21 cellular contexts compared by ENCODE assay signal in genomic region chr16:57310801-57311200, GRCh38. TPM values are rescaled to one million over a fixed set of nuclear protein-coding genes. Genes with fewer than 3 reads are reported as not detected.
A peak's percentile ranks its signal among the peaks of the same experiment; 100 is the strongest.
DNase-seq lines count a peak whose midpoint lies in the region; ATAC-seq and TF ChIP-seq lines count a peak whose summit lies in the region.
"Had no signal": no experiment of that assay in that cellular context is flagged by ENCODE, and none has a peak within 500 bp of the region (broad histone marks: within the 10 kb centered on the region; RNA-seq: fewer than 3 reads in every experiment).

No MANE protein-coding gene starts in this region.

- H3K27ac Mint-ChIP-seq in chondrocyte (ENCODE audit: unreplicated experiment): no peak overlapping the region
- H3K27ac Mint-ChIP-seq in neural progenitor cell: peak overlapping the region; percentile 73

- ATAC-seq in left cardiac atrium (no peak), left ventricle myocardium superior (no peak), aorta (ENCODE audit: low FRiP score) (no peak), HG02798 (IDR thresholded peaks at IDR 0.05; ENCODE audit: poor library complexity, unreplicated experiment) (no peak)
- ATAC-seq: GM12878 had no signal

- H3K27ac ChIP-seq in neural progenitor cell (no peak overlapping the region), aorta (ENCODE audit: low read depth in 1 of 2, low read length in 2 of 2) (peak overlapping the region; percentile 20 to 92)
- H3K27ac ChIP-seq: Peyer's patch had no signal

- 3 to 8% methylated on average over 4 of the region's 4 CpGs for WGBS in aorta, 2 donors

- H3K4me3 ChIP-seq in neural progenitor cell: no peak overlapping the region
- no peak overlapping the region for H3K4me3 ChIP-seq in aorta (ENCODE audit: low read length in 2 of 2)
- H3K4me3 ChIP-seq: GM12878, Peyer's patch had no signal

- no peaks in the 10 kb centered on the region for H3F3A ChIP-seq in neural progenitor cell (ENCODE audit: low read depth)

- peaks cover 21% of the 10 kb centered on the region for H3K4me1 Mint-ChIP-seq in chondrocyte (ENCODE audit: low read depth)
- H3K4me1 Mint-ChIP-seq in neural progenitor cell: peaks cover 3% of the 10 kb centered on the region

- no peaks in the 10 kb centered on the region for H3K79me2 ChIP-seq in neural progenitor cell (ENCODE audit: low read depth)

- peak; percentile 27 for DNase-seq in left cardiac atrium
- DNase-seq in left ventricle myocardium superior: no peak
- DNase-seq in chondrocyte (ENCODE audit: low spot score): peak; percentile 68
- DNase-seq in neural progenitor cell (ENCODE audit: low spot score): no peak
- no peak for DNase-seq in aorta
- no peak for DNase-seq in NCI-H146 treated with DMSO at 0.1 percent for 48 hours (lab: John Stamatoyannopoulos, UW; ENCODE audit: unreplicated experiment)
- DNase-seq: BE2C; Calu3; CD4-positive, alpha-beta memory T cell; DMS53; EL; GOT3; KG1; NCI-H1105 treated with DMSO at 0.1 percent for 48 hours; NCI-H1694 treated with DMSO at 0.1 percent for 48 hours; NCI-H510A; NCI-H748 treated with DMSO at 0.1 percent for 48 hours; NK-92 treated with Interleukin-12 subunit alpha and Interleukin-12 subunit beta, amount 100 ng/mL, for 24 hours; Peyer's patch had no signal

- H3K9me3 ChIP-seq in neural progenitor cell (ENCODE audit: low read depth) (no peaks in the 10 kb centered on the region), aorta (ENCODE audit: control insufficient read depth, low read length) (no peaks in the 10 kb centered on the region)
- H3K9me3 ChIP-seq: BE2C, Peyer's patch had no signal

- H3K27me3 ChIP-seq in neural progenitor cell: no peaks in the 10 kb centered on the region
- no peaks in the 10 kb centered on the region for H3K27me3 ChIP-seq in aorta (ENCODE audit: control insufficient read depth in 1 of 2, insufficient read depth in 2 of 2, low read length in 1 of 2)
- H3K27me3 ChIP-seq: BE2C, Peyer's patch had no signal

- no peak overlapping the region for H3K4me2 ChIP-seq in neural progenitor cell

- no peaks in the 10 kb centered on the region for H3K36me3 Mint-ChIP-seq in chondrocyte (ENCODE audit: low read depth)
- no peaks in the 10 kb centered on the region for H3K36me3 Mint-ChIP-seq in neural progenitor cell
- H3K36me3 Mint-ChIP-seq: CD4-positive, alpha-beta memory T cell had no signal

- H3K9me3 Mint-ChIP-seq in chondrocyte (ENCODE audit: low read depth): no peaks in the 10 kb centered on the region
- H3K9me3 Mint-ChIP-seq in neural progenitor cell: no peaks in the 10 kb centered on the region
- H3K9me3 Mint-ChIP-seq: CD4-positive, alpha-beta memory T cell had no signal

- no peaks in the 10 kb centered on the region for H4K20me1 ChIP-seq in neural progenitor cell (ENCODE audit: low read depth)

- H3K9ac ChIP-seq in neural progenitor cell: no peak overlapping the region

- H3K27me3 Mint-ChIP-seq in chondrocyte (ENCODE audit: low read depth) (no peaks in the 10 kb centered on the region), neural progenitor cell (ENCODE audit: insufficient read depth, low read depth) (peaks cover 2% of the 10 kb centered on the region)

- TF ChIP-seq CTCF in chondrocyte (IDR thresholded peaks at IDR 0.05): no peak
- no peak for TF ChIP-seq CTCF in neural progenitor cell (IDR thresholded peaks at IDR 0.05)

- H3K4me1 ChIP-seq in neural progenitor cell (no peaks in the 10 kb centered on the region), aorta (ENCODE audit: control insufficient read depth in 1 of 2, insufficient read depth in 2 of 2, low read length in 2 of 2) (no peaks in the 10 kb centered on the region)
- H3K4me1 ChIP-seq: BE2C had no signal

- H3K4me3 Mint-ChIP-seq in chondrocyte (ENCODE audit: unreplicated experiment) (no peak overlapping the region), neural progenitor cell (no peak overlapping the region)
- H3K4me3 Mint-ChIP-seq: CD4-positive, alpha-beta memory T cell had no signal

- intact Hi-C loops in left cardiac atrium (cut with DNase I) (no loop called here), left ventricle myocardium superior (cut with micrococcal nuclease) (no loop called here), aorta (cut with DNase I) (no loop called here)

- no peak overlapping the region for H2AFZ ChIP-seq in neural progenitor cell (replicated peaks)

- H3K36me3 ChIP-seq in neural progenitor cell (no peaks in the 10 kb centered on the region), aorta (ENCODE audit: control insufficient read depth in 1 of 2, insufficient read depth in 2 of 2, low read length in 1 of 2) (no peaks in the 10 kb centered on the region)
- H3K36me3 ChIP-seq: BE2C, Peyer's patch had no signal

RNA-seq across cellular contexts. Expression of gene PLLP, which starts 26.3 kb away (rescaled TPM):
- total RNA-seq in left cardiac atrium: 1 to 10 TPM; 5.0 to 8.2 TPM
- 3.1 TPM for total RNA-seq in left ventricle myocardium superior
- total RNA-seq in chondrocyte: 0.02 TPM in 1 of 3 replicates, not detected in the others
- 0.86 and 1.6 TPM in 2 replicates for total RNA-seq in neural progenitor cell (ENCODE audit: low replicate concordance)
- 1 to 10 TPM; 2.2 to 2.6 TPM for total RNA-seq in aorta
- 1 to 10 TPM; 3.0 to 7.6 TPM for polyA plus RNA-seq in aorta

RNA-seq across cellular contexts. Expression of gene CCL22, which starts 47.8 kb away (rescaled TPM):
- total RNA-seq in left cardiac atrium (under 1 TPM; 0.06 to 0.10 TPM), left ventricle myocardium superior (not detected), chondrocyte (not detected in 3 replicates), neural progenitor cell (ENCODE audit: low replicate concordance) (not detected in 2 replicates), aorta (under 1 TPM; 0.24 to 0.29 TPM)
- under 1 TPM in 1 of 2 donors, not detected in 1; 0.08 TPM for polyA plus RNA-seq in aorta
- polyA plus RNA-seq: CD4-positive, alpha-beta memory T cell had no signal

Comparison
In these comparisons a context has a peak if more than half of its experiments do, and no peak if none do; other contexts are left out.
1. DNase-seq: peak in left cardiac atrium (single experiment) and chondrocyte (single experiment); none in left ventricle myocardium superior (single experiment), neural progenitor cell (single experiment), aorta (0 of 2) and NCI-H146 treated with DMSO at 0.1 percent for 48 hours (single experiment).